In genomic region chr13:112725346-112726017, GRCh38 we compare ENCODE assay signal across 7 cellular contexts. TPM values are rescaled to one million over a fixed set of nuclear protein-coding genes. Genes with fewer than 3 reads are reported as not detected.
A peak's percentile ranks its signal among the peaks of the same experiment; 100 is the strongest.
DNase-seq lines count a peak whose midpoint lies in the region; TF ChIP-seq lines count a peak whose summit lies in the region.

No MANE protein-coding gene starts in this region.

- peak overlapping the region; percentile 67 for H3K4me3 ChIP-seq in Loucy (ENCODE audit: low read length, poor library complexity, severe bottlenecking)
- H3K4me3 ChIP-seq in neural progenitor cell: no peak overlapping the region

- H3K4me1 ChIP-seq in Loucy (ENCODE audit: insufficient read depth, low read length, poor library complexity, severe bottlenecking) (peaks cover 29% of the 10 kb centered on the region), neural progenitor cell (peaks cover 23% of the 10 kb centered on the region)

- H3K9me2 ChIP-seq in Loucy (replicated peaks; ENCODE audit: low read depth, low read length): no peaks in the 10 kb centered on the region

- no peaks in the 10 kb centered on the region for H3K27me3 ChIP-seq in Loucy (ENCODE audit: insufficient read depth, low read length, poor library complexity, severe bottlenecking)
- no peaks in the 10 kb centered on the region for H3K27me3 ChIP-seq in neural progenitor cell

- H3F3A ChIP-seq in Loucy (ENCODE audit: low read depth): no peaks in the 10 kb centered on the region
- peaks cover 6% of the 10 kb centered on the region for H3F3A ChIP-seq in neural progenitor cell (ENCODE audit: low read depth)

- H2AFZ ChIP-seq in Loucy (ENCODE audit: low read length): peak overlapping the region; percentile 30; the same call in 1 of the 2 replicates
- H2AFZ ChIP-seq in neural progenitor cell (replicated peaks): no peak overlapping the region

- H3K4me3 Mint-ChIP-seq in activated naive CD8-positive, alpha-beta T cell treated with anti-CD3 and anti-CD28 coated beads for 36 hours: peak overlapping the region; percentile 63
- H3K4me3 Mint-ChIP-seq in neural progenitor cell: no peak overlapping the region

- POLR2A ChIA-PET in RWPE1 (lab: Yijun Ruan, JAX; ENCODE audit: low non-redundant PET): no interaction called here

- TF ChIP-seq CTCF in Loucy (conservative IDR thresholded peaks at IDR 0.05; ENCODE audit: low read length) (no peak), neural progenitor cell (IDR thresholded peaks at IDR 0.05) (no peak), RWPE1 (conservative IDR thresholded peaks at IDR 0.05; ENCODE audit: low read depth) (no peak)

- H4K20me1 ChIP-seq in Loucy (ENCODE audit: insufficient read depth, low read length, poor library complexity, severe bottlenecking): no peaks in the 10 kb centered on the region
- peaks cover 57% of the 10 kb centered on the region for H4K20me1 ChIP-seq in neural progenitor cell (ENCODE audit: low read depth)

- H3K9me3 ChIP-seq in Loucy (ENCODE audit: insufficient read depth, low read depth, low read length): no peaks in the 10 kb centered on the region
- no peaks in the 10 kb centered on the region for H3K9me3 ChIP-seq in neural progenitor cell (ENCODE audit: low read depth)

- H3K36me3 ChIP-seq in Loucy (ENCODE audit: insufficient read depth, low read length): no peaks in the 10 kb centered on the region
- no peaks in the 10 kb centered on the region for H3K36me3 ChIP-seq in neural progenitor cell

- peak overlapping the region; percentile 60 for H3K9ac ChIP-seq in Loucy (ENCODE audit: low read depth, low read length, poor library complexity, severe bottlenecking)
- H3K9ac ChIP-seq in neural progenitor cell: no peak overlapping the region

- no peak overlapping the region for H3K27ac Mint-ChIP-seq in activated naive CD8-positive, alpha-beta T cell treated with anti-CD3 and anti-CD28 coated beads for 36 hours
- no peak overlapping the region for H3K27ac Mint-ChIP-seq in neural progenitor cell

- H3K4me2 ChIP-seq in Loucy (ENCODE audit: low read depth, low read length, poor library complexity, severe bottlenecking): peak overlapping the region; percentile 68
- H3K4me2 ChIP-seq in neural progenitor cell: peak overlapping the region; percentile 19

- H3K36me3 Mint-ChIP-seq in activated naive CD8-positive, alpha-beta T cell treated with anti-CD3 and anti-CD28 coated beads for 36 hours: no peaks in the 10 kb centered on the region
- peaks cover 8% of the 10 kb centered on the region for H3K36me3 Mint-ChIP-seq in neural progenitor cell

- H3K9me3 Mint-ChIP-seq in activated naive CD8-positive, alpha-beta T cell treated with anti-CD3 and anti-CD28 coated beads for 36 hours: no peaks in the 10 kb centered on the region
- H3K9me3 Mint-ChIP-seq in neural progenitor cell: no peaks in the 10 kb centered on the region

- CTCF ChIA-PET in RWPE1 (lab: Yijun Ruan, JAX): interaction anchor here (0.6 kb wide), 2 partner anchors 26 to 163 kb away, joined by 3 to 4 read pairs; no protein-coding TSS in a partner anchor

- H3K27ac ChIP-seq in neural progenitor cell (no peak overlapping the region), RWPE1 (no peak overlapping the region)

- H3K79me2 ChIP-seq in Loucy (ENCODE audit: insufficient read depth, low read length): peaks cover 39% of the 10 kb centered on the region; the same call in 1 of the 2 replicates
- peaks cover 48% of the 10 kb centered on the region for H3K79me2 ChIP-seq in neural progenitor cell (ENCODE audit: low read depth)

- peak; percentile 24 for DNase-seq in GM19240 (ENCODE audit: insufficient read length, low spot score)
- no peak for DNase-seq in activated naive CD8-positive, alpha-beta T cell treated with anti-CD3 and anti-CD28 coated beads for 36 hours
- DNase-seq in neural progenitor cell (ENCODE audit: low spot score): no peak
- no peak for DNase-seq in RWPE1 (ENCODE audit: low spot score)
- DNase-seq in NOMO-1 (lab: John Stamatoyannopoulos, UW; ENCODE audit: unreplicated experiment in 2 of 2): no peak
- DNase-seq in AML-193 (lab: John Stamatoyannopoulos, UW): no peak

- H3K27me3 Mint-ChIP-seq in activated naive CD8-positive, alpha-beta T cell treated with anti-CD3 and anti-CD28 coated beads for 36 hours: no peaks in the 10 kb centered on the region
- peaks cover 2% of the 10 kb centered on the region for H3K27me3 Mint-ChIP-seq in neural progenitor cell (ENCODE audit: insufficient read depth, low read depth)

- peaks cover 24% of the 10 kb centered on the region for H3K4me1 Mint-ChIP-seq in activated naive CD8-positive, alpha-beta T cell treated with anti-CD3 and anti-CD28 coated beads for 36 hours
- peaks cover 34% of the 10 kb centered on the region for H3K4me1 Mint-ChIP-seq in neural progenitor cell

RNA-seq across cellular contexts. Expression of gene ATP11A, which starts 35.6 kb away (rescaled TPM):
- 10 to 100 TPM; 27.6 to 32.5 TPM for total RNA-seq in activated naive CD8-positive, alpha-beta T cell treated with anti-CD3 and anti-CD28 coated beads for 36 hours
- total RNA-seq in neural progenitor cell (ENCODE audit: low replicate concordance): 12.6 and 17.6 TPM in 2 replicates
